Comparison of ENCODE assay signal across 9 cellular contexts in the genomic region with DNA sequence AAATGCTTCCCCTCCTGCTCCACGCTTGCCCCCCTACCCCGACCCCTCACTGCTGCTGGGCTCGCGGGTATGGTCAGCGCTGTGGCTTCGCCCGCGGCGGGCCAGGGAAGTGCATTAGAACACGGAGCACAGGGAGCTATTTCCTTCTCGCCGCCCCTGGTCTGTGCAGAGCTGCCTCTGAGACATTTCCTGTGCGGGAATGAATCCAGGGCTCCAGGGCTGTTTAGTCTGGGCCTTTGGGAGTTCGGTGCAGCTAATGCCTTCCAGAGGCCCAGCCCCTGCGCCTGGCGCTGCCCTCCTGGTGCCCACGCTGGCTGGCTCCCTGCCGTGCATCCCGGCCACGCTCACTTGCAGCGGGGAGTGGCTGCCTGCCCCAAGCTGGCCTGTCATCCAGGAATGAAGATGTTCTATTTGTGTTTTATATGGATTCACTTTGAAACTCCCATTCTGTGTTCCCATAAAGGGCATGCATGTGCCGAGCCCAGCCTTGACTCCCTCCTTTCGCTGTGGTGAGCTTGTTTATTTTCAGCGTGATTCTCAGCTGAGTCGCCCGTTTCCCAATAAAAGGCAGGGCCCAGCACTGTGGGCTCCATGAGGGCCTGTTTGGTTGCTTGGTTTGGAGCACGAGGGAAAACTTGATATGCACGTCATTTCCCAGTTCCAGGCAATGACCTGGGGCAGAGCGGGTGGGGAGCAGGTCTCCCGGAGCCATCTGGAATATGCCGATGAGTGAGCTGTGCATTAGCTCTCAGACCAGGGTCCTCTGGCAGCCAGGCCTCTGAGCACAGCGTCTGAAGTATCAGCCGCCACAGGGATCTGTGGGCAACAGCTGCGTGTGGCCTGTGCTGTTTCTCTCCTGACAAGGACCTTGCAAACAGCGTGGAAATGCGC. TPM values are rescaled to one million over a fixed set of nuclear protein-coding genes. Genes with fewer than 3 reads are reported as not detected.
DNase-seq lines count a peak whose midpoint lies in the region; ATAC-seq, FAIRE-seq and TF ChIP-seq lines count a peak whose summit lies in the region.
"Had no signal": no experiment of that assay in that cellular context is flagged by ENCODE, and none has a peak within 500 bp of the region (broad histone marks: within the 10 kb centered on the region; RNA-seq: fewer than 3 reads in every experiment).

No MANE protein-coding gene starts in this region.

- H3K4me3 ChIP-seq in fibroblast of the aortic adventitia (ENCODE audit: low read depth, low read length) = peak overlapping the region; percentile 49
- H3K4me3 ChIP-seq in pancreas = no peak overlapping the region

- ATAC-seq in pancreas = peak in 3 of 4 donors; percentile 43 to 55 (median 51)

- H3K27me3 ChIP-seq in pancreas = no peaks in the 10 kb centered on the region

- no peaks in the 10 kb centered on the region for H3K4me1 ChIP-seq in pancreas

- WGBS in pancreas, 2 donors = 71 to 74% methylated on average over 36 of the region's 36 CpGs

- DNase-seq in CMK (ENCODE audit: low read depth) (peak; percentile 36), SW480 (ENCODE audit: low spot score) (peak; percentile 53), fibroblast of the aortic adventitia (ENCODE audit: low read depth) (peak; percentile 98), pancreas (no peak), NCI-H2196 treated with DMSO at 0.1 percent for 48 hours (lab: John Stamatoyannopoulos, UW; ENCODE audit: unreplicated experiment) (no peak), HPDE6-E6E7 (ENCODE audit: extremely low spot score) (no peak), cerebellum (ENCODE audit: low spot score) (no peak), NCI-H526 (lab: John Stamatoyannopoulos, UW) (no peak)
- DNase-seq: NCI-H187 had no signal

- no peaks in the 10 kb centered on the region for H3K36me3 ChIP-seq in pancreas

- peak overlapping the region in 1 of 4 donors; percentile 41 for H3K27ac ChIP-seq in pancreas

- intact Hi-C loops in pancreas (cut with DNase I) = no loop called here

- H3K9me3 ChIP-seq in pancreas = no peaks in the 10 kb centered on the region

- TF ChIP-seq CTCF in fibroblast of the aortic adventitia (IDR thresholded peaks at IDR 0.05; ENCODE audit: insufficient read depth, low read length) (peak; percentile 69), pancreas (IDR thresholded peaks at IDR 0.05) (no peak)

- no peak for FAIRE-seq in pancreas (lab: Jason Lieb, UNC)

RNA-seq across cellular contexts. Expression of a gene that starts 42.7 kb away (rescaled TPM):
- 2.1 and 8.4 TPM in 2 replicates for total RNA-seq in fibroblast of the aortic adventitia (ENCODE audit: low replicate concordance)
- 1 to 10 TPM; 1.1 to 2.9 (median 1.6) TPM for total RNA-seq in pancreas
- 1 to 10 TPM; 2.5 to 3.5 TPM for polyA plus RNA-seq in pancreas
- 3.5 TPM for total RNA-seq in cerebellum

Comparison
In these comparisons a context has a peak if more than half of its experiments do, and no peak if none do; other contexts are left out.
1. DNase-seq: peak in CMK (single experiment), SW480 (single experiment) and fibroblast of the aortic adventitia (single experiment); none in pancreas (0 of 6), NCI-H2196 treated with DMSO at 0.1 percent for 48 hours (single experiment), HPDE6-E6E7 (single experiment), cerebellum (single experiment) and NCI-H526 (0 of 2).